Comparison of ENCODE assay signal across 8 cellular contexts in the genomic region with DNA sequence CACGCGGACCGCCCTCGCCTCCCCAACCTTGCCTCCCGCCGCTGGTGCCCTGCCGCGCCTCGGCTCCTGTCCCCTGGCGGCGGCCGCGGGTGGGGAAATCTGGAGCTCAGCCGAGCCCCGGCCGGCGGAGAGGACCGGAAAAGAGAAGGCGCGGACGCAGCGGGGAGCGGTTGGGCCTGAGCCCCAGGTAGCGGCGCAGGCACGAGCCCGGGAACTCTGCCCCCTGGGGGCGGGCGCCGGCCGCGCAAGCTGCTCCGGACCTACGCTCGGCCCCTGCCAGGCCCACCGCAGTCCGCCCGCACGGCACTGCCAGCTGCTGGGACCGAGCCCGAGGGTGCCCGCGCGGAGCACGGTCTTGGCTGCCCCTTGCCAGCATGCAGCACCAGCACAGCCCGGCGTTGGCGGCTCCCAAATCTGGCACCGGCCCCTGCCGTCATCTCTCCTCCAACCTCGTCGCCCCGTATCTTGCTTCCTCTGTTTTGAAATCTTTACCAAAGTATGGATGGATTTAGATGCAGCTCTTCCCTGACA. TPM values are rescaled to one million over a fixed set of nuclear protein-coding genes. Genes with fewer than 3 reads are reported as not detected.
DNase-seq lines count a peak whose midpoint lies in the region; ATAC-seq and TF ChIP-seq lines count a peak whose summit lies in the region.

TSS of gene PRSS12 (minus strand) at position 161 of the 531 bp plus-strand sequence. CDS start 283 bp downstream, outside the sequence.

- POLR2A ChIA-PET in BJ (lab: Charles Lee), result interaction anchor here (0.6 to 1.5 kb wide), 6 partner anchors 10 to 423 kb away, joined by 3 to 15 read pairs (median 4); no protein-coding TSS in a partner anchor
- POLR2A ChIA-PET in naive thymus-derived CD4-positive, alpha-beta T cell (lab: Charles Lee), result no interaction called here

- no peaks in the 10 kb centered on the region for H3K36me3 ChIP-seq in BJ (ENCODE audit: control insufficient read depth, insufficient read depth, low read length)
- H3K36me3 ChIP-seq in esophagus squamous epithelium, result no peaks in the 10 kb centered on the region
- H3K36me3 ChIP-seq in naive thymus-derived CD4-positive, alpha-beta T cell (ENCODE audit: control insufficient read depth in 2 of 3, insufficient read depth in 3 of 3, low read length in 3 of 3), result no peaks in the 10 kb centered on the region
- no peaks in the 10 kb centered on the region for H3K36me3 ChIP-seq in stomach smooth muscle (ENCODE audit: control insufficient read depth in 2 of 2, insufficient read depth in 2 of 2, low read length in 2 of 2)

- CTCF ChIA-PET in BJ (lab: Yijun Ruan, JAX), result interaction anchor here (1.0 to 6.1 kb wide), 16 partner anchors 10 to 72 kb away, joined by 3 to 68 read pairs (median 4); no protein-coding TSS in a partner anchor
- CTCF ChIA-PET in naive thymus-derived CD4-positive, alpha-beta T cell (lab: Charles Lee), result interaction anchor here (0.7 kb wide), 1 partner anchor 9 kb away, joined by 3 read pairs; no protein-coding TSS in a partner anchor

- H3K27ac ChIP-seq in esophagus squamous epithelium, result peak within 1 kb of the TSS; percentile 50 to 79 (median 76)
- H3K27ac ChIP-seq in naive thymus-derived CD4-positive, alpha-beta T cell (ENCODE audit: low read depth, low read length), result no peak within 1 kb of the TSS
- H3K27ac ChIP-seq in stomach smooth muscle (ENCODE audit: low read length), result no peak within 1 kb of the TSS

- WGBS in esophagus squamous epithelium, 2 donors, result 1 to 14% methylated on average over 11 to 16 of the region's 53 CpGs

- H3K9me3 ChIP-seq in esophagus squamous epithelium (no peaks in the 10 kb centered on the region), stomach smooth muscle (ENCODE audit: control insufficient read depth in 2 of 2, low read length in 2 of 2) (no peaks in the 10 kb centered on the region)
- no peaks in the 10 kb centered on the region for H3K9me3 ChIP-seq in naive thymus-derived CD4-positive, alpha-beta T cell (ENCODE audit: control insufficient read depth in 2 of 3, low read length in 3 of 3)

- peaks cover 72 to 82% (median 78%) of the 10 kb centered on the region in 5 donors for H3K27me3 Mint-ChIP-seq in naive thymus-derived CD4-positive, alpha-beta T cell

- H3K4me3 ChIP-seq in BJ (ENCODE audit: low read depth, low read length) (peak within 1 kb of the TSS; percentile 73), esophagus squamous epithelium (peak within 1 kb of the TSS; percentile 50 to 80 (median 72)), stomach smooth muscle (ENCODE audit: low read length in 2 of 2) (peak within 1 kb of the TSS; percentile 65 to 70)
- H3K4me3 ChIP-seq in naive thymus-derived CD4-positive, alpha-beta T cell (ENCODE audit: low read length), result peak within 1 kb of the TSS; percentile 13

- H3K9ac ChIP-seq in stomach smooth muscle (ENCODE audit: low read length in 2 of 2), result peak within 1 kb of the TSS in 1 of 2 donors; percentile 42

- H3K4me1 ChIP-seq in esophagus squamous epithelium, result peaks cover 12 to 44% (median 16%) of the 10 kb centered on the region in 3 donors
- H3K4me1 ChIP-seq in naive thymus-derived CD4-positive, alpha-beta T cell (ENCODE audit: control insufficient read depth in 2 of 2, insufficient read depth in 2 of 2, low read length in 2 of 2), result peaks cover 6 to 7% of the 10 kb centered on the region in 2 donors
- peaks cover 10% of the 10 kb centered on the region for H3K4me1 ChIP-seq in stomach smooth muscle (ENCODE audit: control insufficient read depth, insufficient read depth, low read length)

- H3K4me3 Mint-ChIP-seq in naive thymus-derived CD4-positive, alpha-beta T cell, result peak within 1 kb of the TSS; percentile 78 to 86 (median 84)

- intact Hi-C loops in esophagus squamous epithelium (cut with DNase I), result no loop called here
- intact Hi-C loops in naive thymus-derived CD4-positive, alpha-beta T cell (cut with micrococcal nuclease), result loop anchor here (1.0 to 10.0 kb wide), 2 partner anchors 72 to 1998 kb away; no protein-coding TSS in a partner anchor

- no peak for TF ChIP-seq POLR2A in esophagus squamous epithelium (IDR thresholded peaks at IDR 0.05)

- peak; percentile 98 for ATAC-seq in GM19043 (IDR thresholded peaks at IDR 0.05; ENCODE audit: low read depth, unreplicated experiment)
- peak; percentile 99 for ATAC-seq in HG03159 (IDR thresholded peaks at IDR 0.05; ENCODE audit: unreplicated experiment)
- peak; percentile 84 for ATAC-seq in naive thymus-derived CD4-positive, alpha-beta T cell

- peaks cover 0 to 4% (median 0%) of the 10 kb centered on the region in 11 donors for H3K9me3 Mint-ChIP-seq in naive thymus-derived CD4-positive, alpha-beta T cell

- H3K4me1 Mint-ChIP-seq in naive thymus-derived CD4-positive, alpha-beta T cell, result peaks cover 6 to 20% (median 16%) of the 10 kb centered on the region in 7 donors

- H3K36me3 Mint-ChIP-seq in naive thymus-derived CD4-positive, alpha-beta T cell, result no peaks in the 10 kb centered on the region

- H3K27ac Mint-ChIP-seq in naive thymus-derived CD4-positive, alpha-beta T cell, result peak within 1 kb of the TSS in 4 of 9 donors; percentile 15 to 43 (median 32)

- DNase-seq in BJ (ENCODE audit: low read depth) (no peak), NCI-H774 (lab: John Stamatoyannopoulos, UW) (peak; percentile 40), activated T-cell treated with anti-CD3 and anti-CD28 coated beads for 4 hours (peak; percentile 5), esophagus squamous epithelium (lab: John Stamatoyannopoulos, UW) (no peak)
- DNase-seq in naive thymus-derived CD4-positive, alpha-beta T cell, result peak; percentile 5 to 69 (median 34)

- H3K27me3 ChIP-seq in BJ (ENCODE audit: control insufficient read depth, insufficient read depth, low read length) (no peaks in the 10 kb centered on the region), esophagus squamous epithelium (peaks cover 0 to 68% (median 5%) of the 10 kb centered on the region in 4 donors), stomach smooth muscle (ENCODE audit: control insufficient read depth in 1 of 2, insufficient read depth in 2 of 2, low read length in 2 of 2) (peaks cover 22 to 33% of the 10 kb centered on the region in 2 donors)
- H3K27me3 ChIP-seq in naive thymus-derived CD4-positive, alpha-beta T cell (ENCODE audit: control insufficient read depth in 2 of 2, insufficient read depth in 2 of 2, low read length in 2 of 2), result peaks cover 11 to 14% of the 10 kb centered on the region in 2 donors

- peak; percentile 63 for TF ChIP-seq CTCF in BJ (IDR thresholded peaks at IDR 0.05; ENCODE audit: insufficient read depth, low read depth, low read length)
- TF ChIP-seq CTCF in esophagus squamous epithelium (IDR thresholded peaks at IDR 0.05), result peak; percentile 65 to 90 (median 74)

RNA-seq across cellular contexts. Expression of gene PRSS12, which starts in this region (rescaled TPM):
- 108 and 139 TPM in 2 replicates for polyA plus RNA-seq in BJ (2011; rRNA removed)
- 70.1 and 74.9 TPM in 2 replicates for polyA minus RNA-seq in BJ (2011; rRNA and poly(A)+ RNA removed)
- 1 to 10 TPM; 2.2 to 9.2 (median 4.3) TPM for total RNA-seq in esophagus squamous epithelium
- total RNA-seq in naive thymus-derived CD4-positive, alpha-beta T cell, result not detected
- polyA plus RNA-seq in naive thymus-derived CD4-positive, alpha-beta T cell, result under 1 TPM in 1 of 2 donors, not detected in 1; 0.07 TPM

Comparison
In these comparisons a context has a peak if more than half of its experiments do, and no peak if none do; other contexts are left out.
1. RNA of gene PRSS12 (polyA plus RNA-seq): 108 to 139 TPM in BJ; 0.07 TPM in naive thymus-derived CD4-positive, alpha-beta T cell; every median in the first group is over 100 times any median in the second.
2. Peak in DNase-seq, ATAC-seq and H3K4me3 ChIP-seq in naive thymus-derived CD4-positive, alpha-beta T cell; RNA of the gene not detected or under 1 TPM.
3. DNase-seq: peak in NCI-H774 (single experiment) and activated T-cell treated with anti-CD3 and anti-CD28 coated beads for 4 hours (single experiment); none in BJ (single experiment) and esophagus squamous epithelium (single experiment).
4. H3K4me3 ChIP-seq: peak in every context shown above with its lines; median percentile 73 in BJ; 72 in esophagus squamous epithelium; 68 in stomach smooth muscle; 13 in naive thymus-derived CD4-positive, alpha-beta T cell.
5. H3K27ac ChIP-seq: peak in esophagus squamous epithelium (4 of 4); none in naive thymus-derived CD4-positive, alpha-beta T cell (single experiment) and stomach smooth muscle (single experiment).
6. Peak in every context shown above with its lines, with median percentiles within 50 percentile points of each other: ATAC-seq.